Comparison of ENCODE assay signal across 8 cellular contexts in the genomic region with DNA sequence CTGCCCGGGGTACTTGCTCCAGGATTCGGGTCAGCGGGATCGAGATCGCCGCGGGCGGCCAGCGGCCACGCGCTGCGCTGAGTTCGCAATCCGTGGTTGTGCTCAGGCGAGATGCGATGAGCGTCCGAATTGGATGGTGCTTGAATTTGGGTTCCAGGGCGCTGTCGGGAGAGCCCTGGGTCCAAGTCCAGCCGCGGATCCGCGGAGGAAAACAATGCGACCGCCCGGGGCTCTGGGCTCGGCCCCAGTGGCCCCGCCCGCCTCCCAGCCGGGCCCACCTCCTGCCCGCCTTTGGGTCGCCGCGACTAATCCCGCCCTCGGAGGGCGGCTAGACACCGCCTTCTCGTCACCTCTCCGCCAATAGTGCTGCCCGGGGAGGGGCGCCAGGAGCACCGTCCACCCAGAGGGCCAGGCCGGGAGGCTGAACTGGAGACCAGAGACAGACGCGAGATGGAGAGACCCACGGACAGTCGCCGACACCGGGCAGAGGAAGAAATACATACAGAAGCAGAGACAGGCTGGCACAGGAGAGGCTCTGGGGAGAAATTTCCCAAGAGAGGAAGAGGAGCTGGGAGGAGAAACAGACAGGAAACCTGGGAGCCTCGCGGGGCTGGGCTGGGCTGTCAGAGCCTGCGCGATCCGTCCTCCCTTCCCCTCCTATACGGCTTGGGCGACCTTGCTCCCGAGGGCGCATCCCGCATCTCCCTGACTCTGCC. TPM values are rescaled to one million over a fixed set of nuclear protein-coding genes. Genes with fewer than 3 reads are reported as not detected.
A peak's percentile ranks its signal among the peaks of the same experiment; 100 is the strongest.
DNase-seq lines count a peak whose midpoint lies in the region; ATAC-seq and TF ChIP-seq lines count a peak whose summit lies in the region.

A gene with protein sequence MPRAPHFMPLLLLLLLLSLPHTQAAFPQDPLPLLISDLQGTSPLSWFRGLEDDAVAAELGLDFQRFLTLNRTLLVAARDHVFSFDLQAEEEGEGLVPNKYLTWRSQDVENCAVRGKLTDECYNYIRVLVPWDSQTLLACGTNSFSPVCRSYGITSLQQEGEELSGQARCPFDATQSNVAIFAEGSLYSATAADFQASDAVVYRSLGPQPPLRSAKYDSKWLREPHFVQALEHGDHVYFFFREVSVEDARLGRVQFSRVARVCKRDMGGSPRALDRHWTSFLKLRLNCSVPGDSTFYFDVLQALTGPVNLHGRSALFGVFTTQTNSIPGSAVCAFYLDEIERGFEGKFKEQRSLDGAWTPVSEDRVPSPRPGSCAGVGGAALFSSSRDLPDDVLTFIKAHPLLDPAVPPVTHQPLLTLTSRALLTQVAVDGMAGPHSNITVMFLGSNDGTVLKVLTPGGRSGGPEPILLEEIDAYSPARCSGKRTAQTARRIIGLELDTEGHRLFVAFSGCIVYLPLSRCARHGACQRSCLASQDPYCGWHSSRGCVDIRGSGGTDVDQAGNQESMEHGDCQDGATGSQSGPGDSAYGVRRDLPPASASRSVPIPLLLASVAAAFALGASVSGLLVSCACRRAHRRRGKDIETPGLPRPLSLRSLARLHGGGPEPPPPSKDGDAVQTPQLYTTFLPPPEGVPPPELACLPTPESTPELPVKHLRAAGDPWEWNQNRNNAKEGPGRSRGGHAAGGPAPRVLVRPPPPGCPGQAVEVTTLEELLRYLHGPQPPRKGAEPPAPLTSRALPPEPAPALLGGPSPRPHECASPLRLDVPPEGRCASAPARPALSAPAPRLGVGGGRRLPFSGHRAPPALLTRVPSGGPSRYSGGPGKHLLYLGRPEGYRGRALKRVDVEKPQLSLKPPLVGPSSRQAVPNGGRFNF (minus strand): TSS at position 216 of the 716 bp plus-strand sequence. CDS start 4,010 bp downstream, outside the sequence.

- peak within 1 kb of the TSS; percentile 97 for H3K4me3 Mint-ChIP-seq in activated naive CD8-positive, alpha-beta T cell

- no peaks in the 10 kb centered on the region for H3K27me3 Mint-ChIP-seq in activated naive CD8-positive, alpha-beta T cell

- no peaks in the 10 kb centered on the region for H3K36me3 Mint-ChIP-seq in activated naive CD8-positive, alpha-beta T cell

- no peak for TF ChIP-seq CTCF in omental fat pad (IDR thresholded peaks at IDR 0.05)

- ATAC-seq in HG02623 (IDR thresholded peaks at IDR 0.05; ENCODE audit: unreplicated experiment) (peak; percentile 97), SK-N-SH treated with all-trans-retinoic acid at 6 μM for 48 hours (peak; percentile 99), omental fat pad (ENCODE audit: low FRiP score) (peak; percentile 98)

- H3K9me3 Mint-ChIP-seq in activated naive CD8-positive, alpha-beta T cell (ENCODE audit: low read depth): no peaks in the 10 kb centered on the region

- peak within 1 kb of the TSS; percentile 89 for H3K27ac Mint-ChIP-seq in activated naive CD8-positive, alpha-beta T cell

- H3K4me1 Mint-ChIP-seq in activated naive CD8-positive, alpha-beta T cell (ENCODE audit: low read depth): peaks cover 12% of the 10 kb centered on the region

- peak within 1 kb of the TSS; percentile 75 for H3K4me3 ChIP-seq in GM08714 (ENCODE audit: low read length)

- H3K27ac ChIP-seq in temporal lobe (ENCODE audit: low read depth, low read length): peak within 1 kb of the TSS; percentile 63

- DNase-seq in NCI-H1092 (lab: John Stamatoyannopoulos, UW) (peak; percentile 92), glomerular endothelial cell (ENCODE audit: extremely low read depth, low read depth, low spot score) (peak; percentile 34), omental fat pad (ENCODE audit: low spot score) (peak; percentile 71)

TF ChIP-seq in SK-N-SH treated with all-trans-retinoic acid at 6 μM for 48 hours, 23 proteins besides CTCF, POLR2A, EP300 and RAD21:
- TF ChIP-seq ZFP30 (CRISPR knock-in tag; IDR thresholded peaks at IDR 0.05): no peak
- peak; percentile 70 for TF ChIP-seq ZNF70 (CRISPR knock-in tag; IDR thresholded peaks at IDR 0.05)

RNA-seq across cellular contexts. Expression of the gene that starts here (rescaled TPM):
- total RNA-seq in glomerular endothelial cell: 20.2 and 28.1 TPM in 2 replicates
- 10 to 100 TPM in 1 of 4 donors, 1 to 10 TPM in 3; 2.6 to 25.5 (median 4.1) TPM for total RNA-seq in omental fat pad
- 24.8 TPM for total RNA-seq in temporal lobe

Comparison
In these comparisons a context has a peak if more than half of its experiments do, and no peak if none do; other contexts are left out.
1. Peak in every context shown above with its lines: DNase-seq, ATAC-seq, H3K4me3 ChIP-seq and H3K27ac ChIP-seq.
2. DNase-seq: peak in every context shown above with its lines; median percentile 92 in NCI-H1092; 71 in omental fat pad; 34 in glomerular endothelial cell.